In the genomic region with DNA sequence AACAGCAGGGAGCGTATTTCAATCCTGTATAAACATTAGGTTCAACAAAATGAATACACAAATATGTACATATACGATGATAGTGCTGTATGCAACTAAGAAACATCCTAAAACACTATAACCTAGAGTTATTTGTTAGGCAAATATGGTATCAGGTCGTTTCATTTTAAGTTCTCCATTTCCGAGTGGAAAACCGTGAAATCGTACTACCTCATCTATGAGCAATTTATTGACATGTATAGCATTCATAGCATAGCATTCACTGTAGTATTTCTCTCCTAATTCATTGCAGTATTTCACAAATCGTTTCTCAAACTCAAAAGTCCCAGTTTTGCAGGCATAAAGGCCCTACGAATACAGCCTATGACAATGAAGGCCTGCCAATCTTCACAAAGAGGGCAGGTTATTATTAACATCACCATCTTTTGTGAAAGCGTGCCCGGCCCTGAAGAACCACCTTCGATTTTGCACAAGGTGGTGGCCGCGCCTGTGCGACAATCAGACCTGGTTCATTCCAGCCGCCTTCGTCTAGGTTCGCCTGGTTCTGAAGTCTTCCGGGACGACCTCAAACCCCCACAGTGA, we compare ENCODE assay signal across 8 cellular contexts. TPM values are rescaled to one million over a fixed set of nuclear protein-coding genes. Genes with fewer than 3 reads are reported as not detected.
DNase-seq lines count a peak whose midpoint lies in the region; ATAC-seq and TF ChIP-seq lines count a peak whose summit lies in the region.

No MANE protein-coding gene starts in this region.

- H3K4me3 ChIP-seq in GM06990 (replicated peaks; ENCODE audit: low read depth, low read length) (peak overlapping the region; percentile 80), MM.1S (ENCODE audit: low read length) (peak overlapping the region; percentile 82), brain microvascular endothelial cell (ENCODE audit: low read depth, low read length) (peak overlapping the region; percentile 87), lower leg skin (ENCODE audit: low read depth, poor library complexity, severe bottlenecking) (peak overlapping the region; percentile 90), upper lobe of left lung (peak overlapping the region; percentile 40 to 89 (median 67))

- H3K9ac ChIP-seq in MM.1S (ENCODE audit: low read length), result peak overlapping the region; percentile 85

- peaks cover 55% of the 10 kb centered on the region for H3K79me2 ChIP-seq in MM.1S (ENCODE audit: low read length)

- H3K27ac ChIP-seq in MM.1S (ENCODE audit: low read length), result peak overlapping the region; percentile 83
- H3K27ac ChIP-seq in brain microvascular endothelial cell, result peak overlapping the region; percentile 83
- peak overlapping the region; percentile 86 to 90 (median 90) for H3K27ac ChIP-seq in upper lobe of left lung

- WGBS in lower leg skin, 2 donors, result 6% methylated on average over 19 of the region's 19 CpGs
- WGBS in upper lobe of left lung, 2 donors, result 5% methylated on average over 19 of the region's 19 CpGs

- H3K4me1 ChIP-seq in MM.1S (ENCODE audit: low read length) (peaks cover 15% of the 10 kb centered on the region), upper lobe of left lung (peaks cover 5 to 28% (median 22%) of the 10 kb centered on the region in 4 donors)

- H3K9me3 ChIP-seq in MM.1S (replicated peaks; ENCODE audit: insufficient read depth, low read length), result no peaks in the 10 kb centered on the region
- no peaks in the 10 kb centered on the region for H3K9me3 ChIP-seq in upper lobe of left lung

- TF ChIP-seq POLR2A in lower leg skin (IDR thresholded peaks at IDR 0.05) (no peak), upper lobe of left lung (IDR thresholded peaks at IDR 0.05) (no peak)

- peaks cover 20% of the 10 kb centered on the region for H3F3A ChIP-seq in MM.1S (ENCODE audit: insufficient read depth, low read length)

- intact Hi-C loops in lower leg skin (cut with DNase I; ENCODE audit: low total_unique reads), result no loop called here

- in situ Hi-C loops in brain microvascular endothelial cell (cut with HindIII; ENCODE audit: low pct_ligation_motif_present, low sequenced_read_pairs), result no loop called here

- ATAC-seq in GM21723 (IDR thresholded peaks at IDR 0.05; ENCODE audit: unreplicated experiment) (peak; percentile 22), upper lobe of left lung (ENCODE audit: low FRiP score in 2 of 2) (peak in 1 of 2 donors; percentile 47)

- no peaks in the 10 kb centered on the region for H3K9me2 ChIP-seq in MM.1S (replicated peaks; ENCODE audit: insufficient read depth, low read length)

- H4K20me1 ChIP-seq in MM.1S (ENCODE audit: insufficient read depth, low read length), result peaks cover 9% of the 10 kb centered on the region; the same call in 1 of the 2 replicates

- H3K36me3 ChIP-seq in GM06990 (ENCODE audit: control insufficient read depth, insufficient read depth, low read length), result peaks cover 3% of the 10 kb centered on the region
- peaks cover 5% of the 10 kb centered on the region; the same call in 1 of the 2 replicates for H3K36me3 ChIP-seq in MM.1S (replicated peaks; ENCODE audit: insufficient read depth, low read length)
- no peaks in the 10 kb centered on the region for H3K36me3 ChIP-seq in brain microvascular endothelial cell (replicated peaks)
- peaks cover 0 to 9% (median under 1%) of the 10 kb centered on the region in 4 donors for H3K36me3 ChIP-seq in upper lobe of left lung

- H3K27me3 ChIP-seq in GM06990 (replicated peaks; ENCODE audit: control insufficient read depth, insufficient read depth, low read length) (no peaks in the 10 kb centered on the region), MM.1S (replicated peaks; ENCODE audit: insufficient read depth, low read length) (no peaks in the 10 kb centered on the region), brain microvascular endothelial cell (replicated peaks) (no peaks in the 10 kb centered on the region), upper lobe of left lung (no peaks in the 10 kb centered on the region)

- DNase-seq in GM06990 (ENCODE audit: extremely low read depth, insufficient read length), result peak; percentile 32
- peak; percentile 53 for DNase-seq in MM.1S
- DNase-seq in brain microvascular endothelial cell, result peak; percentile 0
- DNase-seq in lower leg skin (ENCODE audit: low spot score in 2 of 2), result no peak
- no peak for DNase-seq in upper lobe of left lung
- no peak for DNase-seq in cortex of kidney (lab: John Stamatoyannopoulos, UW)
- no peak for DNase-seq in GM20000 (ENCODE audit: low spot score)

- TF ChIP-seq CTCF in GM06990 (IDR thresholded peaks at IDR 0.05; ENCODE audit: insufficient read depth, low read length, poor library complexity, severe bottlenecking), result no peak
- no peak for TF ChIP-seq CTCF in MM.1S (IDR thresholded peaks at IDR 0.05; ENCODE audit: low read length)
- TF ChIP-seq CTCF in brain microvascular endothelial cell (IDR thresholded peaks at IDR 0.05; ENCODE audit: low read depth, low read length, missing control alignments), result no peak
- no peak for TF ChIP-seq CTCF in lower leg skin (IDR thresholded peaks at IDR 0.05)
- no peak for TF ChIP-seq CTCF in upper lobe of left lung (IDR thresholded peaks at IDR 0.05)
- TF ChIP-seq CTCF in GM20000 (IDR thresholded peaks at IDR 0.05; ENCODE audit: extremely low read depth, missing control alignments), result no peak

- peak overlapping the region; percentile 91 for H2AFZ ChIP-seq in MM.1S (ENCODE audit: low read length)

- TF ChIP-seq EP300 in upper lobe of left lung (IDR thresholded peaks at IDR 0.05), result no peak

- H3K4me2 ChIP-seq in MM.1S (ENCODE audit: low read depth, low read length), result peak overlapping the region; percentile 95

RNA-seq across cellular contexts. Expression of gene ATAD1, which starts 0.6 kb away (rescaled TPM):
- total RNA-seq in lower leg skin, result 10 to 100 TPM; 34.2 to 43.2 (median 38.5) TPM
- total RNA-seq in upper lobe of left lung, result 10 to 100 TPM in 5 of 6 donors, 1 to 10 TPM in 1; 6.3 to 66.9 (median 36.2) TPM

RNA-seq across cellular contexts. Expression of gene KLLN, which starts 46.0 kb away (rescaled TPM):
- total RNA-seq in lower leg skin (under 1 TPM; 0.04 to 0.95 (median 0.40) TPM), upper lobe of left lung (under 1 TPM in 4 of 6 donors, not detected in 2; 0.20 to 0.54 (median 0.44) TPM)

RNA-seq across cellular contexts. Expression of gene PTEN, which starts 46.0 kb away (rescaled TPM):
- total RNA-seq in lower leg skin, result 10 to 100 TPM; 54.8 to 87.4 (median 68.8) TPM
- 100 to 1,000 TPM in 3 of 6 donors, 10 to 100 TPM in 3; 63.3 to 177 (median 99.0) TPM for total RNA-seq in upper lobe of left lung

Comparison
In these comparisons a context has a peak if more than half of its experiments do, and no peak if none do; other contexts are left out.
1. DNase-seq: peak in GM06990 (single experiment), MM.1S (single experiment) and brain microvascular endothelial cell (single experiment); none in lower leg skin (0 of 2), upper lobe of left lung (0 of 2), cortex of kidney (single experiment) and GM20000 (single experiment).
2. Peak in every context shown above with its lines, with median percentiles within 50 percentile points of each other: H3K4me3 ChIP-seq and H3K27ac ChIP-seq.